Comparison of ENCODE assay signal across 8 cellular contexts in the genomic region with DNA sequence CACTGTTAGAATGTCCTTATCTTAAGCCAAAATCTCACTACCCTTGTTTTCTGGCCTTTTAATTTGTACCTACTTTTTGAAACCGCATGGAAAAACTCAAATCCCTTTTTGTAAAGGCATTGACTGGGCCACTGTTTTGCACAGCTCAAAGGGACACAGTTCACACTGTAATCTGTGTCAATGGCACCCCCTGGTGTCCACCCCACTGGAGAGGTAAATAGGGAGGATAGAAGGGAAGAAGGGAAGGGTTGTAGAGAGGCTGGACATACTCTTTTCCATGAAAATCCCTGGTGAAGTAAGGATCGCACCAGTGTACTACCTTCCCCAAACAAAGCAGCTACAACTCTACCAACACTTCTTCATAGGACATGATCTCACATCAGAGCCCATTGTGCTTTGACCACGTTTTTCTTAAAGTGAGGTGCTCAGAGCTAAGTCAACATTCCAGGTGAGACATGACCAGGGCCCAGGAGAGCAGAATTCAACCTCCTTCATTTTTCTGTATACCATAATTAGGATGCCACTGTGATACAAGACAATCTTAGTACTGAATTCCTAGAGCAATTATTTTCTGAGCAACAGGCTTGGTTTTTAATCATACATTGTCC.
DNase-seq lines count a peak whose midpoint lies in the region; ATAC-seq and TF ChIP-seq lines count a peak whose summit lies in the region.

No MANE protein-coding gene starts in this region.

- H3K4me3 Mint-ChIP-seq in natural killer cell treated with Interleukin-12 subunit alpha and Interleukin-12 subunit beta and Interleukin-15 and Interleukin-18, amount 100 ng/mL, for 72 hours: peak overlapping the region; percentile 15

- H2AFZ ChIP-seq in KMS-11 (ENCODE audit: low read depth): no peak overlapping the region

- H3K4me1 ChIP-seq in KMS-11 (ENCODE audit: low read depth, poor library complexity, severe bottlenecking): no peaks in the 10 kb centered on the region
- peaks cover 0 to 22% (median 3%) of the 10 kb centered on the region in 3 donors for H3K4me1 ChIP-seq in esophagus squamous epithelium

- peaks cover 9 to 22% of the 10 kb centered on the region in 2 donors for H3K4me1 Mint-ChIP-seq in natural killer cell treated with Interleukin-12 subunit alpha and Interleukin-12 subunit beta and Interleukin-15 and Interleukin-18, amount 100 ng/mL, for 72 hours (ENCODE audit: low read depth in 2 of 2)

- intact Hi-C loops in esophagus squamous epithelium (cut with DNase I): loop anchor here (5.0 kb wide), 2 partner anchors 420 to 435 kb away; no protein-coding TSS in a partner anchor

- no peak for TF ChIP-seq POLR2A in esophagus squamous epithelium (IDR thresholded peaks at IDR 0.05)

- no peaks in the 10 kb centered on the region for H3K9me3 ChIP-seq in esophagus squamous epithelium

- no peaks in the 10 kb centered on the region for H3K27me3 ChIP-seq in KMS-11 (ENCODE audit: insufficient read depth, low read depth)
- H3K27me3 ChIP-seq in esophagus squamous epithelium: peaks cover 0 to 24% (median 0%) of the 10 kb centered on the region in 4 donors

- H3K4me2 ChIP-seq in KMS-11: 0 out of 2 replicates have a peak overlapping the region, but pooled peaks have one; percentile 3

- no peaks in the 10 kb centered on the region for H3K9me3 Mint-ChIP-seq in natural killer cell treated with Interleukin-12 subunit alpha and Interleukin-12 subunit beta and Interleukin-15 and Interleukin-18, amount 100 ng/mL, for 72 hours

- no peaks in the 10 kb centered on the region for H3K36me3 Mint-ChIP-seq in natural killer cell treated with Interleukin-12 subunit alpha and Interleukin-12 subunit beta and Interleukin-15 and Interleukin-18, amount 100 ng/mL, for 72 hours

- H3K27me3 Mint-ChIP-seq in natural killer cell treated with Interleukin-12 subunit alpha and Interleukin-12 subunit beta and Interleukin-15 and Interleukin-18, amount 100 ng/mL, for 72 hours: no peaks in the 10 kb centered on the region

- DNase-seq in AG08395 (ENCODE audit: low spot score) (peak; percentile 72), OCI-M1 (lab: John Stamatoyannopoulos, UW) (peak; percentile 91), activated T-cell treated with anti-CD3 and anti-CD28 coated beads for 1 hour (ENCODE audit: low read depth) (peak; percentile 87), esophagus squamous epithelium (lab: John Stamatoyannopoulos, UW) (peak; percentile 45)
- peak; percentile 80 for DNase-seq in natural killer cell treated with Interleukin-12 subunit alpha and Interleukin-12 subunit beta and Interleukin-15 and Interleukin-18, amount 100 ng/mL, for 72 hours (ENCODE audit: low spot score)
- peak; percentile 44 to 79 (median 72) for DNase-seq in stimulated activated naive CD4-positive, alpha-beta T cell (lab: John Stamatoyannopoulos, UW)

- H3K27ac ChIP-seq in KMS-11: no peak overlapping the region
- no peak overlapping the region for H3K27ac ChIP-seq in esophagus squamous epithelium

- peak; percentile 54 for ATAC-seq in GM19025 (IDR thresholded peaks at IDR 0.05; ENCODE audit: low read depth, unreplicated experiment)
- ATAC-seq in natural killer cell treated with Interleukin-12 subunit alpha and Interleukin-12 subunit beta and Interleukin-15 and Interleukin-18, amount 100 ng/mL, for 72 hours: peak; percentile 72 to 88

- WGBS in esophagus squamous epithelium, 2 donors: 30 to 33% methylated on average over 3 of the region's 3 CpGs

- H3K4me3 ChIP-seq in KMS-11 (IDR thresholded peaks at IDR 0.05; ENCODE audit: insufficient read depth, low read depth, low read length) (no peak overlapping the region), esophagus squamous epithelium (no peak overlapping the region)

- H3K9ac ChIP-seq in KMS-11: no peak overlapping the region

- H3K36me3 ChIP-seq in KMS-11 (ENCODE audit: insufficient read depth) (no peaks in the 10 kb centered on the region), esophagus squamous epithelium (no peaks in the 10 kb centered on the region)

- peak overlapping the region in 1 of 2 donors; percentile 66 for H3K27ac Mint-ChIP-seq in natural killer cell treated with Interleukin-12 subunit alpha and Interleukin-12 subunit beta and Interleukin-15 and Interleukin-18, amount 100 ng/mL, for 72 hours

- no peaks in the 10 kb centered on the region for H3K79me2 ChIP-seq in KMS-11 (ENCODE audit: insufficient read depth, low read depth)

- no peaks in the 10 kb centered on the region for H4K20me1 ChIP-seq in KMS-11 (ENCODE audit: insufficient read depth)

- peak; percentile 98 for TF ChIP-seq CTCF in KMS-11 (conservative IDR thresholded peaks at IDR 0.05; ENCODE audit: low read depth, low read length)
- peak; percentile 69 to 92 (median 89) for TF ChIP-seq CTCF in esophagus squamous epithelium (IDR thresholded peaks at IDR 0.05)
